1 cellular context compared by ENCODE assay signal in genomic region chr19:36377541-36378178, GRCh38.
TF ChIP-seq lines count a peak whose summit lies in the region.

No MANE protein-coding gene starts in this region.

TF ChIP-seq in HepG2, 621 proteins besides CTCF, POLR2A, EP300 and RAD21 (continues in another document):
- TF ChIP-seq ZNF780A (CRISPR knock-in tag; IDR thresholded peaks at IDR 0.05) (no peak), ZNF773 (CRISPR knock-in tag; IDR thresholded peaks at IDR 0.05; ENCODE audit: borderline replicate concordance) (no peak), MTERF4 (CRISPR knock-in tag; IDR thresholded peaks at IDR 0.05) (no peak), MIXL1 (CRISPR knock-in tag; IDR thresholded peaks at IDR 0.05) (peak; percentile 80; the same call in 1 of the 2 replicates), CEBPG (CRISPR knock-in tag; IDR thresholded peaks at IDR 0.05) (peak; percentile 42; the same call in 1 of the 2 replicates), ZNF260 (CRISPR knock-in tag; IDR thresholded peaks at IDR 0.05; ENCODE audit: borderline replicate concordance, low read depth) (no peak), ESRRA (CRISPR knock-in tag; IDR thresholded peaks at IDR 0.05; ENCODE audit: low read depth) (0 out of 2 replicates have a peak, but pooled peaks have one; percentile 58), KAT7 (CRISPR knock-in tag; IDR thresholded peaks at IDR 0.05; ENCODE audit: borderline replicate concordance) (no peak), ZNF788 (CRISPR knock-in tag; IDR thresholded peaks at IDR 0.05; ENCODE audit: borderline replicate concordance) (no peak), ZNF282 (IDR thresholded peaks at IDR 0.05; ENCODE audit: partially characterized antibody) (no peak), CBX5 (CRISPR knock-in tag; IDR thresholded peaks at IDR 0.05; ENCODE audit: borderline replicate concordance) (no peak), MAF1 (CRISPR knock-in tag; IDR thresholded peaks at IDR 0.05; ENCODE audit: borderline replicate concordance) (no peak), ARID4A (CRISPR knock-in tag; IDR thresholded peaks at IDR 0.05; ENCODE audit: borderline replicate concordance) (no peak), KDM3A (CRISPR knock-in tag; IDR thresholded peaks at IDR 0.05; ENCODE audit: low read depth) (no peak), ZFY (CRISPR knock-in tag; IDR thresholded peaks at IDR 0.05) (peak; percentile 36; the same call in 1 of the 2 replicates), PCBP2 (optimal IDR thresholded peaks at IDR 0.05; ENCODE audit: low read depth, low read length, poor library complexity, severe bottlenecking) (no peak), ZNF713 (CRISPR knock-in tag; IDR thresholded peaks at IDR 0.05) (no peak), ZNF34 (CRISPR knock-in tag; IDR thresholded peaks at IDR 0.05; ENCODE audit: borderline replicate concordance) (no peak), ZNF234 (CRISPR knock-in tag; conservative IDR thresholded peaks at IDR 0.05) (no peak), ZNF567 (CRISPR knock-in tag; IDR thresholded peaks at IDR 0.05; ENCODE audit: borderline replicate concordance) (no peak), FOXO1 (CRISPR knock-in tag; IDR thresholded peaks at IDR 0.05) (no peak), ZNF616 (CRISPR knock-in tag; IDR thresholded peaks at IDR 0.05; ENCODE audit: low read depth) (no peak), PAXIP1 (CRISPR knock-in tag; conservative IDR thresholded peaks at IDR 0.05) (peak; percentile 74), FOXA3 (CRISPR knock-in tag; IDR thresholded peaks at IDR 0.05) (0 out of 2 replicates have a peak, but pooled peaks have one; percentile 9), KLF16 (CRISPR knock-in tag; IDR thresholded peaks at IDR 0.05) (no peak), ETV5 (CRISPR knock-in tag; IDR thresholded peaks at IDR 0.05; ENCODE audit: borderline replicate concordance) (no peak), GATAD1 (CRISPR knock-in tag; IDR thresholded peaks at IDR 0.05) (no peak), NR2F1 (CRISPR knock-in tag; IDR thresholded peaks at IDR 0.05) (no peak), DMTF1 (CRISPR knock-in tag; IDR thresholded peaks at IDR 0.05) (no peak), ZNF615 (CRISPR knock-in tag; IDR thresholded peaks at IDR 0.05; ENCODE audit: borderline replicate concordance) (no peak), SMAD3 (CRISPR knock-in tag; IDR thresholded peaks at IDR 0.05) (no peak), HNRNPH1 (optimal IDR thresholded peaks at IDR 0.05; ENCODE audit: low read depth, low read length) (no peak), ZSCAN22 (CRISPR knock-in tag; IDR thresholded peaks at IDR 0.05) (no peak), ZNF232 (CRISPR knock-in tag; IDR thresholded peaks at IDR 0.05; ENCODE audit: borderline replicate concordance) (no peak), ZNF331 (CRISPR knock-in tag; IDR thresholded peaks at IDR 0.05) (peak; percentile 44; the same call in 1 of the 2 replicates), CC2D1A (CRISPR knock-in tag; IDR thresholded peaks at IDR 0.05) (no peak), ZNF891 (CRISPR knock-in tag; IDR thresholded peaks at IDR 0.05) (no peak)
- TF ChIP-seq, protein P1, sequence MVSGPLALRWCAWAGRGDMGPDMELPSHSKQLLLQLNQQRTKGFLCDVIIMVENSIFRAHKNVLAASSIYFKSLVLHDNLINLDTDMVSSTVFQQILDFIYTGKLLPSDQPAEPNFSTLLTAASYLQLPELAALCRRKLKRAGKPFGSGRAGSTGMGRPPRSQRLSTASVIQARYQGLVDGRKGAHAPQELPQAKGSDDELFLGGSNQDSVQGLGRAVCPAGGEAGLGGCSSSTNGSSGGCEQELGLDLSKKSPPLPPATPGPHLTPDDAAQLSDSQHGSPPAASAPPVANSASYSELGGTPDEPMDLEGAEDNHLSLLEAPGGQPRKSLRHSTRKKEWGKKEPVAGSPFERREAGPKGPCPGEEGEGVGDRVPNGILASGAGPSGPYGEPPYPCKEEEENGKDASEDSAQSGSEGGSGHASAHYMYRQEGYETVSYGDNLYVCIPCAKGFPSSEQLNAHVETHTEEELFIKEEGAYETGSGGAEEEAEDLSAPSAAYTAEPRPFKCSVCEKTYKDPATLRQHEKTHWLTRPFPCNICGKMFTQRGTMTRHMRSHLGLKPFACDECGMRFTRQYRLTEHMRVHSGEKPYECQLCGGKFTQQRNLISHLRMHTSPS (CRISPR knock-in tag; IDR thresholded peaks at IDR 0.05; ENCODE audit: low read depth): no peak
- TF ChIP-seq, protein P2, sequence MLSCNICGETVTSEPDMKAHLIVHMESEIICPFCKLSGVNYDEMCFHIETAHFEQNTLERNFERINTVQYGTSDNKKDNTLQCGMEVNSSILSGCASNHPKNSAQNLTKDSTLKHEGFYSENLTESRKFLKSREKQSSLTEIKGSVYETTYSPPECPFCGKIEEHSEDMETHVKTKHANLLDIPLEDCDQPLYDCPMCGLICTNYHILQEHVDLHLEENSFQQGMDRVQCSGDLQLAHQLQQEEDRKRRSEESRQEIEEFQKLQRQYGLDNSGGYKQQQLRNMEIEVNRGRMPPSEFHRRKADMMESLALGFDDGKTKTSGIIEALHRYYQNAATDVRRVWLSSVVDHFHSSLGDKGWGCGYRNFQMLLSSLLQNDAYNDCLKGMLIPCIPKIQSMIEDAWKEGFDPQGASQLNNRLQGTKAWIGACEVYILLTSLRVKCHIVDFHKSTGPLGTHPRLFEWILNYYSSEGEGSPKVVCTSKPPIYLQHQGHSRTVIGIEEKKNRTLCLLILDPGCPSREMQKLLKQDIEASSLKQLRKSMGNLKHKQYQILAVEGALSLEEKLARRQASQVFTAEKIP (CRISPR knock-in tag; IDR thresholded peaks at IDR 0.05; ENCODE audit: borderline replicate concordance): no peak
- TF ChIP-seq, protein P3, sequence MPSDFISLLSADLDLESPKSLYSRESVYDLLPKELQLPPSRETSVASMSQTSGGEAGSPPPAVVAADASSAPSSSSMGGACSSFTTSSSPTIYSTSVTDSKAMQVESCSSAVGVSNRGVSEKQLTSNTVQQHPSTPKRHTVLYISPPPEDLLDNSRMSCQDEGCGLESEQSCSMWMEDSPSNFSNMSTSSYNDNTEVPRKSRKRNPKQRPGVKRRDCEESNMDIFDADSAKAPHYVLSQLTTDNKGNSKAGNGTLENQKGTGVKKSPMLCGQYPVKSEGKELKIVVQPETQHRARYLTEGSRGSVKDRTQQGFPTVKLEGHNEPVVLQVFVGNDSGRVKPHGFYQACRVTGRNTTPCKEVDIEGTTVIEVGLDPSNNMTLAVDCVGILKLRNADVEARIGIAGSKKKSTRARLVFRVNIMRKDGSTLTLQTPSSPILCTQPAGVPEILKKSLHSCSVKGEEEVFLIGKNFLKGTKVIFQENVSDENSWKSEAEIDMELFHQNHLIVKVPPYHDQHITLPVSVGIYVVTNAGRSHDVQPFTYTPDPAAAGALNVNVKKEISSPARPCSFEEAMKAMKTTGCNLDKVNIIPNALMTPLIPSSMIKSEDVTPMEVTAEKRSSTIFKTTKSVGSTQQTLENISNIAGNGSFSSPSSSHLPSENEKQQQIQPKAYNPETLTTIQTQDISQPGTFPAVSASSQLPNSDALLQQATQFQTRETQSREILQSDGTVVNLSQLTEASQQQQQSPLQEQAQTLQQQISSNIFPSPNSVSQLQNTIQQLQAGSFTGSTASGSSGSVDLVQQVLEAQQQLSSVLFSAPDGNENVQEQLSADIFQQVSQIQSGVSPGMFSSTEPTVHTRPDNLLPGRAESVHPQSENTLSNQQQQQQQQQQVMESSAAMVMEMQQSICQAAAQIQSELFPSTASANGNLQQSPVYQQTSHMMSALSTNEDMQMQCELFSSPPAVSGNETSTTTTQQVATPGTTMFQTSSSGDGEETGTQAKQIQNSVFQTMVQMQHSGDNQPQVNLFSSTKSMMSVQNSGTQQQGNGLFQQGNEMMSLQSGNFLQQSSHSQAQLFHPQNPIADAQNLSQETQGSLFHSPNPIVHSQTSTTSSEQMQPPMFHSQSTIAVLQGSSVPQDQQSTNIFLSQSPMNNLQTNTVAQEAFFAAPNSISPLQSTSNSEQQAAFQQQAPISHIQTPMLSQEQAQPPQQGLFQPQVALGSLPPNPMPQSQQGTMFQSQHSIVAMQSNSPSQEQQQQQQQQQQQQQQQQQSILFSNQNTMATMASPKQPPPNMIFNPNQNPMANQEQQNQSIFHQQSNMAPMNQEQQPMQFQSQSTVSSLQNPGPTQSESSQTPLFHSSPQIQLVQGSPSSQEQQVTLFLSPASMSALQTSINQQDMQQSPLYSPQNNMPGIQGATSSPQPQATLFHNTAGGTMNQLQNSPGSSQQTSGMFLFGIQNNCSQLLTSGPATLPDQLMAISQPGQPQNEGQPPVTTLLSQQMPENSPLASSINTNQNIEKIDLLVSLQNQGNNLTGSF (CRISPR knock-in tag; IDR thresholded peaks at IDR 0.05): no peak
- TF ChIP-seq, protein P4, sequence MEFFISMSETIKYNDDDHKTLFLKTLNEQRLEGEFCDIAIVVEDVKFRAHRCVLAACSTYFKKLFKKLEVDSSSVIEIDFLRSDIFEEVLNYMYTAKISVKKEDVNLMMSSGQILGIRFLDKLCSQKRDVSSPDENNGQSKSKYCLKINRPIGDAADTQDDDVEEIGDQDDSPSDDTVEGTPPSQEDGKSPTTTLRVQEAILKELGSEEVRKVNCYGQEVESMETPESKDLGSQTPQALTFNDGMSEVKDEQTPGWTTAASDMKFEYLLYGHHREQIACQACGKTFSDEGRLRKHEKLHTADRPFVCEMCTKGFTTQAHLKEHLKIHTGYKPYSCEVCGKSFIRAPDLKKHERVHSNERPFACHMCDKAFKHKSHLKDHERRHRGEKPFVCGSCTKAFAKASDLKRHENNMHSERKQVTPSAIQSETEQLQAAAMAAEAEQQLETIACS (CRISPR knock-in tag; IDR thresholded peaks at IDR 0.05): no peak
